ENCODE assay signal across 19 cellular contexts in genomic region chr3:121942116-121942786, GRCh38. TPM values are rescaled to one million over a fixed set of nuclear protein-coding genes. Genes with fewer than 3 reads are reported as not detected.
DNase-seq lines count a peak whose midpoint lies in the region; ATAC-seq and TF ChIP-seq lines count a peak whose summit lies in the region.
"Had no signal": no experiment of that assay in that cellular context is flagged by ENCODE, and none has a peak within 500 bp of the region (broad histone marks: within the 10 kb centered on the region; RNA-seq: fewer than 3 reads in every experiment).

No MANE protein-coding gene starts in this region.

- H3F3A ChIP-seq in PC-3 (ENCODE audit: low read length, unreplicated experiment) (peaks cover 5% of the 10 kb centered on the region), GM23338 (replicated peaks; ENCODE audit: low read depth) (no peaks in the 10 kb centered on the region)

- peaks cover 7% of the 10 kb centered on the region for H3K36me3 Mint-ChIP-seq in activated CD4-positive, alpha-beta T cell treated with anti-CD3 and anti-CD28 coated beads for 36 hours (ENCODE audit: low read depth)
- H3K36me3 Mint-ChIP-seq in GM23338 (ENCODE audit: low read depth) = peaks cover 20% of the 10 kb centered on the region

- H3K27ac ChIP-seq in PC-3 (ENCODE audit: low read length) (peak overlapping the region; percentile 27), hepatocyte (peak overlapping the region; percentile 54), prostate gland (peak overlapping the region in 1 of 2 donors; percentile 26), GM23338 (ENCODE audit: low read depth) (no peak overlapping the region)
- H3K27ac ChIP-seq: skin epidermis had no signal

- no peaks in the 10 kb centered on the region for H3K4me1 Mint-ChIP-seq in activated CD4-positive, alpha-beta T cell treated with anti-CD3 and anti-CD28 coated beads for 36 hours
- peaks cover 25% of the 10 kb centered on the region for H3K4me1 Mint-ChIP-seq in GM23338

- no peak overlapping the region for H3K9ac ChIP-seq in PC-3 (ENCODE audit: low read length)

- TF ChIP-seq CTCF in PC-3 (conservative IDR thresholded peaks at IDR 0.05; ENCODE audit: low read depth, low read length) = no peak
- TF ChIP-seq CTCF in hepatocyte (IDR thresholded peaks at IDR 0.05; ENCODE audit: poor library complexity) = no peak
- TF ChIP-seq CTCF in prostate gland (IDR thresholded peaks at IDR 0.05) = no peak
- no peak for TF ChIP-seq CTCF in GM23338 (conservative IDR thresholded peaks at IDR 0.05; ENCODE audit: low read depth in 2 of 2)

- H3K4me2 ChIP-seq in PC-3 (ENCODE audit: low read length) = peak overlapping the region; percentile 77
- H3K4me2 ChIP-seq in hepatocyte = peak overlapping the region; percentile 4
- no peak overlapping the region for H3K4me2 ChIP-seq in GM23338

- ATAC-seq in PC-3 (peak; percentile 59), GM23338 (no peak), GM21576 (IDR thresholded peaks at IDR 0.05; ENCODE audit: unreplicated experiment) (no peak), GM21381 (IDR thresholded peaks at IDR 0.05; ENCODE audit: unreplicated experiment) (no peak)
- no peak for ATAC-seq in activated CD4-positive, alpha-beta T cell treated with anti-CD3 and anti-CD28 coated beads for 36 hours
- ATAC-seq: K562 had no signal

- H3K4me1 ChIP-seq in PC-3 (ENCODE audit: insufficient read depth, low read length) (peaks cover 38% of the 10 kb centered on the region), hepatocyte (ENCODE audit: insufficient read depth) (peaks cover 8% of the 10 kb centered on the region), prostate gland (replicated peaks) (no peaks in the 10 kb centered on the region), GM23338 (ENCODE audit: insufficient read depth) (no peaks in the 10 kb centered on the region)
- H3K4me1 ChIP-seq: HAP-1 had no signal

- intact Hi-C loops in PC-3 (cut with micrococcal nuclease) = loop anchor here (2.0 kb wide), 2 partner anchors 29 to 53 kb away; no protein-coding TSS in a partner anchor
- intact Hi-C loops in prostate gland (cut with DNase I) = no loop called here
- intact Hi-C loops in activated CD4-positive, alpha-beta T cell treated with anti-CD3 and anti-CD28 coated beads for 36 hours (cut with DNase I, micrococcal nuclease) = no loop called here

- H3K4me3 Mint-ChIP-seq in activated CD4-positive, alpha-beta T cell treated with anti-CD3 and anti-CD28 coated beads for 36 hours = no peak overlapping the region
- no peak overlapping the region for H3K4me3 Mint-ChIP-seq in GM23338

- 61% methylated on average over 4 of the region's 4 CpGs for WGBS in hepatocyte (ENCODE audit: low lambda C conversion rate, missing lambda C conversion rate)
- WGBS in prostate gland = 50% methylated on average over 4 of the region's 4 CpGs

- H4K20me1 ChIP-seq in PC-3 (ENCODE audit: low read length) (no peaks in the 10 kb centered on the region), hepatocyte (ENCODE audit: insufficient read depth, poor library complexity, severe bottlenecking) (no peaks in the 10 kb centered on the region), GM23338 (replicated peaks; ENCODE audit: insufficient read depth) (no peaks in the 10 kb centered on the region)

- no peaks in the 10 kb centered on the region for H3K27me3 Mint-ChIP-seq in activated CD4-positive, alpha-beta T cell treated with anti-CD3 and anti-CD28 coated beads for 36 hours
- no peaks in the 10 kb centered on the region for H3K27me3 Mint-ChIP-seq in GM23338 (ENCODE audit: insufficient read depth, low read depth, poor library complexity)

- no peaks in the 10 kb centered on the region for H3K79me2 ChIP-seq in PC-3 (ENCODE audit: low read length)
- no peaks in the 10 kb centered on the region for H3K79me2 ChIP-seq in hepatocyte
- no peaks in the 10 kb centered on the region for H3K79me2 ChIP-seq in GM23338 (replicated peaks; ENCODE audit: insufficient read depth)

- H3K4me3 ChIP-seq in PC-3 (ENCODE audit: low read length) (peak overlapping the region; percentile 26; the same call in 1 of the 2 replicates), hepatocyte (no peak overlapping the region), prostate gland (no peak overlapping the region), GM23338 (no peak overlapping the region)
- H3K4me3 ChIP-seq: HAP-1, K562, skin epidermis had no signal

- H3K27ac Mint-ChIP-seq in activated CD4-positive, alpha-beta T cell treated with anti-CD3 and anti-CD28 coated beads for 36 hours = no peak overlapping the region
- no peak overlapping the region; the same call in 1 of the 2 replicates for H3K27ac Mint-ChIP-seq in GM23338

- H3K36me3 ChIP-seq in PC-3 (ENCODE audit: low read depth, low read length) = no peaks in the 10 kb centered on the region
- no peaks in the 10 kb centered on the region for H3K36me3 ChIP-seq in hepatocyte (replicated peaks; ENCODE audit: insufficient read depth, low read depth)
- H3K36me3 ChIP-seq in prostate gland = no peaks in the 10 kb centered on the region
- H3K36me3 ChIP-seq in GM23338 (ENCODE audit: insufficient read depth) = no peaks in the 10 kb centered on the region
- H3K36me3 ChIP-seq: HAP-1 had no signal

- CTCF ChIA-PET in PC-3 (lab: Charles Lee) = interaction anchor here (1.8 kb wide), 1 partner anchor 53 kb away, joined by 6 read pairs; no protein-coding TSS in a partner anchor
- CTCF ChIA-PET in activated CD4-positive, alpha-beta T cell treated with anti-CD3 and anti-CD28 coated beads for 36 hours (lab: Charles Lee) = no interaction called here

- no peaks in the 10 kb centered on the region for H3K9me3 Mint-ChIP-seq in activated CD4-positive, alpha-beta T cell treated with anti-CD3 and anti-CD28 coated beads for 36 hours (ENCODE audit: low read depth)
- H3K9me3 Mint-ChIP-seq in GM23338 = peaks cover 5% of the 10 kb centered on the region; the same call in 1 of the 3 replicates

- H3K9me3 ChIP-seq in PC-3 (ENCODE audit: low read length) (no peaks in the 10 kb centered on the region), hepatocyte (ENCODE audit: low read depth) (no peaks in the 10 kb centered on the region), prostate gland (no peaks in the 10 kb centered on the region)
- H3K9me3 ChIP-seq: HAP-1 had no signal

- BruUV-seq in PC-3 (replicated peaks; lab: Mats Ljungman, UMichigan) = no TSS peak

- no peak for TF ChIP-seq POLR2A in prostate gland (IDR thresholded peaks at IDR 0.05)

- POLR2A ChIA-PET in PC-3 (lab: Charles Lee; ENCODE audit: unreplicated experiment) = no interaction called here
- POLR2A ChIA-PET in activated CD4-positive, alpha-beta T cell treated with anti-CD3 and anti-CD28 coated beads for 36 hours (lab: Charles Lee) = no interaction called here

- H2AFZ ChIP-seq in PC-3 (ENCODE audit: low read length) = no peak overlapping the region
- no peak overlapping the region for H2AFZ ChIP-seq in hepatocyte
- H2AFZ ChIP-seq in GM23338 = no peak overlapping the region

- H3K9me2 ChIP-seq in PC-3 (replicated peaks; ENCODE audit: low read length) (no peaks in the 10 kb centered on the region), hepatocyte (replicated peaks; ENCODE audit: insufficient read depth) (no peaks in the 10 kb centered on the region), GM23338 (ENCODE audit: insufficient read depth) (no peaks in the 10 kb centered on the region; the same call in 1 of the 2 replicates)

- no peaks in the 10 kb centered on the region for H3K27me3 ChIP-seq in PC-3 (ENCODE audit: low read length)
- no peaks in the 10 kb centered on the region for H3K27me3 ChIP-seq in hepatocyte
- H3K27me3 ChIP-seq in prostate gland (replicated peaks; ENCODE audit: insufficient read depth) = no peaks in the 10 kb centered on the region
- H3K27me3 ChIP-seq in GM23338 (ENCODE audit: insufficient read depth) = no peaks in the 10 kb centered on the region

- peak; percentile 41 for DNase-seq in HPDE6-E6E7 (ENCODE audit: extremely low spot score)
- DNase-seq in PC-3 = peak; percentile 87
- no peak for DNase-seq in hepatocyte (ENCODE audit: low spot score)
- DNase-seq in prostate gland (ENCODE audit: low spot score) = peak; percentile 53
- no peak for DNase-seq in activated CD4-positive, alpha-beta T cell treated with anti-CD3 and anti-CD28 coated beads for 36 hours
- DNase-seq in GM23338 (ENCODE audit: low spot score) = no peak
- DNase-seq: activated CD4-positive, CD25-positive, alpha-beta regulatory T cell; activated naive CD4-positive, alpha-beta T cell treated with anti-CD3 and anti-CD28 coated beads, Interleukin-2, amount 50 U/mL, for 16 hours; AML-193; DMS 273 treated with DMSO at 0.1 percent for 48 hours; NCI-H1417 treated with DMSO at 0.1 percent for 48 hours; NCI-H524 treated with DMSO at 0.1 percent for 48 hours; nucleus accumbens; stimulated activated naive CD4-positive, alpha-beta T cell treated with Interleukin-2 at 50 U/mL for 16 hours had no signal

TF ChIP-seq in GM23338, 12 proteins besides CTCF, POLR2A, EP300 and RAD21 (continues in another document):
- no peak for TF ChIP-seq JUNB (IDR thresholded peaks at IDR 0.05; ENCODE audit: unreplicated experiment)
- TF ChIP-seq ZNF114 (CRISPR knock-in tag; IDR thresholded peaks at IDR 0.05) = no peak
- TF ChIP-seq, protein P1, sequence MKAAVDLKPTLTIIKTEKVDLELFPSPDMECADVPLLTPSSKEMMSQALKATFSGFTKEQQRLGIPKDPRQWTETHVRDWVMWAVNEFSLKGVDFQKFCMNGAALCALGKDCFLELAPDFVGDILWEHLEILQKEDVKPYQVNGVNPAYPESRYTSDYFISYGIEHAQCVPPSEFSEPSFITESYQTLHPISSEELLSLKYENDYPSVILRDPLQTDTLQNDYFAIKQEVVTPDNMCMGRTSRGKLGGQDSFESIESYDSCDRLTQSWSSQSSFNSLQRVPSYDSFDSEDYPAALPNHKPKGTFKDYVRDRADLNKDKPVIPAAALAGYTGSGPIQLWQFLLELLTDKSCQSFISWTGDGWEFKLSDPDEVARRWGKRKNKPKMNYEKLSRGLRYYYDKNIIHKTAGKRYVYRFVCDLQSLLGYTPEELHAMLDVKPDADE (IDR thresholded peaks at IDR 0.05) = no peak
- TF ChIP-seq EZH2phosphoT487 (IDR thresholded peaks at IDR 0.05; ENCODE audit: unreplicated experiment) = no peak
- TF ChIP-seq NANOG (IDR thresholded peaks at IDR 0.05; ENCODE audit: borderline replicate concordance) = no peak
- TF ChIP-seq ZNF331 (CRISPR knock-in tag; IDR thresholded peaks at IDR 0.05; ENCODE audit: low read depth) = no peak
- TF ChIP-seq CREB1 (CRISPR knock-in tag; IDR thresholded peaks at IDR 0.05; ENCODE audit: low read depth) = no peak
- no peak for TF ChIP-seq EZH2 (IDR thresholded peaks at IDR 0.05; ENCODE audit: low read depth, unreplicated experiment)

RNA-seq across cellular contexts. Expression of gene SLC15A2, which starts 48.0 kb away (rescaled TPM):
- 0.12 and 0.91 TPM in 2 replicates for total RNA-seq in PC-3 (2014; rRNA removed)
- 6.5 and 11.2 TPM in 2 replicates for total RNA-seq in hepatocyte
- polyA plus RNA-seq in hepatocyte = 5.4 and 5.8 TPM in 2 replicates
- 10 to 100 TPM; 44.1 to 51.1 TPM for total RNA-seq in prostate gland
- under 1 TPM; 0.53 to 0.59 TPM for total RNA-seq in activated CD4-positive, alpha-beta T cell treated with anti-CD3 and anti-CD28 coated beads for 36 hours
- total RNA-seq in GM23338 (2014; rRNA removed; shearing (Covaris generic)) = 0.90 and 5.2 TPM in 2 replicates
- 0.26 and 0.49 TPM in 2 replicates for polyA plus RNA-seq in GM23338 (2016; fragmentation: Nextera tagmentation; extraction: Ambion mirVana)

Comparison
In these comparisons a context has a peak if more than half of its experiments do, and no peak if none do; other contexts are left out.
1. DNase-seq: peak in HPDE6-E6E7 (single experiment), PC-3 (single experiment) and prostate gland (single experiment); none in hepatocyte (single experiment), activated CD4-positive, alpha-beta T cell treated with anti-CD3 and anti-CD28 coated beads for 36 hours (single experiment) and GM23338 (single experiment).